In the genomic region with DNA sequence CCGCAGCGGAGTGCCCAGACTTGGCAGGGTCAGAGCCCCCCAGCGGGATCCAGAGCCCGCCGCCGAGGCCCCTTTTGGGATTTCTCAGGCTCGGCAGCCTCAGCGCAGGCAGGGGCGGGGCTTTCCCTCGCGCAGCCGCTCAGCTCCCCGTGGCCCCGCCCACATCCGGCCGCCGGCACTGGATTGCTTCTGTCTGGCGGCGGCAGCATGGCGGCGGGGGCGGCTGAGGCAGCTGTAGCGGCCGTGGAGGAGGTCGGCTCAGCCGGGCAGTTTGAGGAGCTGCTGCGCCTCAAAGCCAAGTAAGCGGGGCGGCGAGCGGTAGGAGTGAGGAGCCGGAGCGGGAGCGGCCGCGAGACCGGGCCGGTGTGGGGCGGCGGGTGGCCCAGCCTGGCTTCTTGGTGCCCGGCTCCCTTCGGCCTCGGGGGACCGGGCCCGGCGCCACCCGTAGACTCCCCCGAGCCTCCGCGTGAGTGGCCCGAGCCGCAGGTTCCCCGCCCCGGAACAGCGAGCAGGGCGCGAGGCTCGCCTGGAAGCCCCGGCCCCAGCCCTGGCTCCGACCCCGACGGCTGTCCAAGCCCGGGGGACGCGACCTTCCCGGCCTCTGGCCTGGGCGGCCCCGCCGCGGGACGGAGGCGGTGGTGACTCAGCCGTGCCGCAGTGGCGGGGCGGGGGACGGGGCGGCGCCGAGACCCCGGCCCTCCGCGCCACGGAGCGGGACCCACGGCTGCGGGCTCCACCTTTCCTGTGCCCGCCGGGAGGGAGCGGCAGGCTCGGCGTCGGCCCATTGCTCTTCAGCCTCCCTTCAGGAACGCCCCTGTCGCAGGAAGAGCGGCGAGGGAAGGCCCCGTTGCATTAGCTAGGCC, we compare ENCODE assay signal across 8 cellular contexts. TPM values are rescaled to one million over a fixed set of nuclear protein-coding genes. Genes with fewer than 3 reads are reported as not detected.
DNase-seq lines count a peak whose midpoint lies in the region; ATAC-seq and TF ChIP-seq lines count a peak whose summit lies in the region.

A gene (plus strand): TSS at position 178 of the 863 bp plus-strand sequence. CDS start 30 bp downstream, at position 208.

- H3K36me3 Mint-ChIP-seq in Caco-2 (ENCODE audit: insufficient read depth, unreplicated experiment), result peaks cover 26% of the 10 kb centered on the region

- no peak for TF ChIP-seq CTCF in Caco-2 (IDR thresholded peaks at IDR 0.05; ENCODE audit: insufficient read depth in 1 of 2, low read depth in 1 of 2, low read length in 1 of 2, severe bottlenecking in 1 of 2, unreplicated experiment in 1 of 2)
- TF ChIP-seq CTCF in OCI-LY3 (IDR thresholded peaks at IDR 0.05; ENCODE audit: low read depth, low read length), result no peak

- no peaks in the 10 kb centered on the region for H3K27me3 Mint-ChIP-seq in Caco-2 (ENCODE audit: insufficient read depth, unreplicated experiment)

- peak within 1 kb of the TSS; percentile 91 for H3K4me2 ChIP-seq in OCI-LY3 (ENCODE audit: low read length)

- no peaks in the 10 kb centered on the region for H3K9me3 ChIP-seq in Caco-2
- no peaks in the 10 kb centered on the region for H3K9me3 ChIP-seq in OCI-LY3 (ENCODE audit: insufficient read depth, low read length)

- peaks cover 54% of the 10 kb centered on the region for H3K79me2 ChIP-seq in OCI-LY3 (ENCODE audit: low read length)

- H3K27me3 ChIP-seq in Caco-2 (replicated peaks; ENCODE audit: control insufficient read depth, insufficient read depth, low read length) (no peaks in the 10 kb centered on the region), OCI-LY3 (ENCODE audit: low read depth, low read length) (no peaks in the 10 kb centered on the region)

- no peaks in the 10 kb centered on the region for H3K9me3 Mint-ChIP-seq in Caco-2 (ENCODE audit: unreplicated experiment)

- H3K4me3 ChIP-seq in Caco-2 (ENCODE audit: low read depth, low read length), result peak within 1 kb of the TSS; percentile 95
- H3K4me3 ChIP-seq in OCI-LY3 (ENCODE audit: low read length), result peak within 1 kb of the TSS; percentile 92

- peak within 1 kb of the TSS; percentile 63 for H3K27ac ChIP-seq in OCI-LY3 (ENCODE audit: low read length)
- H3K27ac ChIP-seq in epithelial cell of prostate, result peak within 1 kb of the TSS; percentile 93

- ATAC-seq in GM19467 (IDR thresholded peaks at IDR 0.05; ENCODE audit: unreplicated experiment), result peak; percentile 82

- H3K4me1 ChIP-seq in Caco-2, result peaks cover 10% of the 10 kb centered on the region
- peaks cover 45% of the 10 kb centered on the region for H3K4me1 ChIP-seq in OCI-LY3 (ENCODE audit: low read length)

- POLR2A ChIA-PET in Caco-2 (lab: Charles Lee), result interaction anchor here (0.6 to 1.9 kb wide), 3 partner anchors 9 to 36 kb away, joined by 3 to 66 read pairs (median 5); a partner anchor contains a TSS

- H3K4me3 Mint-ChIP-seq in Caco-2 (ENCODE audit: unreplicated experiment), result peak within 1 kb of the TSS; percentile 84

- intact Hi-C loops in Caco-2 (cut with micrococcal nuclease; ENCODE audit: unreplicated experiment), result loop anchor here (1.0 to 2.0 kb wide), 2 partner anchors 25 to 42 kb away; no protein-coding TSS in a partner anchor

- peaks cover 7% of the 10 kb centered on the region for H3K4me1 Mint-ChIP-seq in Caco-2 (ENCODE audit: low read depth, unreplicated experiment)

- H3K36me3 ChIP-seq in Caco-2 (ENCODE audit: control insufficient read depth, insufficient read depth, low read length) (no peaks in the 10 kb centered on the region), OCI-LY3 (replicated peaks; ENCODE audit: low read depth, low read length) (peaks cover 11% of the 10 kb centered on the region)

- peaks cover 9% of the 10 kb centered on the region for H4K20me1 ChIP-seq in OCI-LY3 (ENCODE audit: insufficient read depth, low read length)

- peak within 1 kb of the TSS; percentile 50 for H3K27ac Mint-ChIP-seq in Caco-2 (ENCODE audit: unreplicated experiment)

- no TSS peak for BruUV-seq in Caco-2 (replicated peaks; lab: Mats Ljungman, UMichigan)

- H2AFZ ChIP-seq in OCI-LY3 (ENCODE audit: low read depth, low read length), result 0 out of 2 replicates have a peak within 1 kb of the TSS, but pooled peaks have one; percentile 45

- peak within 1 kb of the TSS; percentile 84 for H3K9ac ChIP-seq in OCI-LY3 (ENCODE audit: low read length)

- CTCF ChIA-PET in Caco-2 (lab: Charles Lee), result interaction anchor here (0.8 to 2.5 kb wide), 3 partner anchors 9 to 43 kb away, joined by 3 to 33 read pairs (median 7); a partner anchor contains a TSS

- DNase-seq in Caco-2 (peak; percentile 75 to 91), HT-29 (ENCODE audit: low spot score) (peak; percentile 84), activated T-cell treated with anti-CD3 and anti-CD28 coated beads for 48 hours (ENCODE audit: low read depth) (peak; percentile 87), epithelial cell of prostate (ENCODE audit: low read depth, low spot score) (peak; percentile 24), mucosa of gallbladder (ENCODE audit: low spot score) (peak; percentile 88)
- DNase-seq in stimulated activated CD8-positive, alpha-beta memory T cell treated with anti-CD3 and anti-CD28 coated beads, Interleukin-4, amount 100 ng/mL, for 4 hours (ENCODE audit: low read depth in 2 of 2, low spot score in 1 of 2), result peak; percentile 75 to 76

RNA-seq across cellular contexts. Expression of the gene that starts here (rescaled TPM):
- total RNA-seq in Caco-2 (2022), result 191 and 195 TPM in 2 replicates
- total RNA-seq in HT-29 (2014; rRNA removed; shearing (Covaris generic)), result 62.5 and 77.0 TPM in 2 replicates
- total RNA-seq in mucosa of gallbladder, result 50.1 TPM

Comparison
In these comparisons a context has a peak if more than half of its experiments do, and no peak if none do; other contexts are left out.
1. Peak in every context shown above with its lines: DNase-seq, ATAC-seq, H3K4me3 ChIP-seq and H3K27ac ChIP-seq.
2. DNase-seq: peak in every context shown above with its lines; median percentile 88 in mucosa of gallbladder; 87 in activated T-cell treated with anti-CD3 and anti-CD28 coated beads for 48 hours; 84 in HT-29; 83 in Caco-2; 76 in stimulated activated CD8-positive, alpha-beta memory T cell treated with anti-CD3 and anti-CD28 coated beads, Interleukin-4, amount 100 ng/mL, for 4 hours; 24 in epithelial cell of prostate.